Comparison of ENCODE assay signal across 22 cellular contexts in the genomic region with DNA sequence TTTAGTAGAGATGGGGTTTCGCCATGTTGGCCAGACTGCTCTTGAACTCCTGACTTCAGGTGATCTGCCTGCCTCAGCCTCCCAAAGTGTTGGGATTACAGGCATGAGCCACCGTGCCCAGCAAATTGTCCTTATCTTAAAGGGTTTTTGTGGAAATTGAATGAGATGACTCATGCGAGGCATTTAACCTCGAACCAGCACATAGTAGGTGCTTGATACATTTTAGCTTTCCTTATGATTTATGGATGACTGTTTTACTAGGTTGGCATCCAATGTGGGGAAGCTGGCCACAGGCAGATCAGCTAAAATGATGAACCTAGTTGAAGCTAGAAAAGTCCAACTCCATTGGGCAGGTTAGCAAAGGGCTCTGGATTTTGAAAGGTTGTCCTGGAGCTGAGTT. TPM values are rescaled to one million over a fixed set of nuclear protein-coding genes. Genes with fewer than 3 reads are reported as not detected.
DNase-seq lines count a peak whose midpoint lies in the region; ATAC-seq, FAIRE-seq and TF ChIP-seq lines count a peak whose summit lies in the region.
"Had no signal": no experiment of that assay in that cellular context is flagged by ENCODE, and none has a peak within 500 bp of the region (broad histone marks: within the 10 kb centered on the region; RNA-seq: fewer than 3 reads in every experiment).

No MANE protein-coding gene starts in this region.

- H2AFZ ChIP-seq in Karpas-422 (ENCODE audit: low read length) = no peak overlapping the region
- H2AFZ ChIP-seq: GM23248 had no signal

- DNase-seq in T-helper 2 cell treated with Interferon-gamma antibody and Interleukin-4, amounts not matched to agents 5 μg/mL and 100 μg/mL, for 36 hours (ENCODE audit: low spot score) = no peak
- DNase-seq in T-helper 2 cell (no peak), Karpas-422 (peak; percentile 37), urothelium cell line (ENCODE audit: low spot score) (peak; percentile 2), WTC11 (ENCODE audit: low spot score) (no peak)
- no peak for DNase-seq in activated T-helper 1 cell treated with anti-CD3 and anti-CD28 coated beads, Interleukin-12 subunit alpha, Interleukin-12 subunit beta, Interleukin-2, Interleukin-4 antibody, amounts not matched to agents 30 ng/mL and 10 ng/mL and 1 ng/mL, durations not matched to agents 14 hours and 24 hours and 36 hours (ENCODE audit: low spot score)
- DNase-seq: 8988T; CD4-positive, CD25-positive, alpha-beta regulatory T cell; CD8-positive, alpha-beta memory T cell; COR-L47; DMS 273 treated with DMSO at 0.1 percent for 48 hours; DMS53; DND-41; EL; GM23248 had no signal

- H3K27ac ChIP-seq in Karpas-422 (ENCODE audit: low read length) = no peak overlapping the region
- H3K27ac ChIP-seq: BLaER1 treated with 17β-estradiol and CSF1 and Interleukin-3, amounts not matched to agents 10 nM and 100 nM; GM23248 had no signal

- H3K4me1 ChIP-seq in Karpas-422 (ENCODE audit: low read length) = peaks cover 41% of the 10 kb centered on the region

- no peak overlapping the region for H3K9ac ChIP-seq in Karpas-422 (ENCODE audit: low read length)
- H3K9ac ChIP-seq: BLaER1 treated with 17β-estradiol and CSF1 and Interleukin-3, amounts not matched to agents 10 nM and 100 nM; GM23248 had no signal

- H3K4me1 Mint-ChIP-seq in T-helper 2 cell treated with Interferon-gamma antibody and Interleukin-4, amounts not matched to agents 5 μg/mL and 100 μg/mL, for 36 hours (ENCODE audit: low read depth) = peaks cover 28% of the 10 kb centered on the region
- H3K4me1 Mint-ChIP-seq in activated T-helper 1 cell treated with anti-CD3 and anti-CD28 coated beads, Interleukin-12 subunit alpha, Interleukin-12 subunit beta, Interleukin-2, Interleukin-4 antibody, amounts not matched to agents 30 ng/mL and 10 ng/mL and 1 ng/mL, durations not matched to agents 14 hours and 24 hours and 36 hours (ENCODE audit: low read depth) = peaks cover 32% of the 10 kb centered on the region
- peaks cover 20% of the 10 kb centered on the region for H3K4me1 Mint-ChIP-seq in WTC11

- no peak for TF ChIP-seq CTCF in WTC11 (IDR thresholded peaks at IDR 0.05)

- H3K4me3 Mint-ChIP-seq in T-helper 2 cell treated with Interferon-gamma antibody and Interleukin-4, amounts not matched to agents 5 μg/mL and 100 μg/mL, for 36 hours = peak overlapping the region; percentile 17
- peak overlapping the region; percentile 8 for H3K4me3 Mint-ChIP-seq in activated T-helper 1 cell treated with anti-CD3 and anti-CD28 coated beads, Interleukin-12 subunit alpha, Interleukin-12 subunit beta, Interleukin-2, Interleukin-4 antibody, amounts not matched to agents 30 ng/mL and 10 ng/mL and 1 ng/mL, durations not matched to agents 14 hours and 24 hours and 36 hours
- no peak overlapping the region for H3K4me3 Mint-ChIP-seq in WTC11

- H3K4me2 ChIP-seq in Karpas-422 (ENCODE audit: low read depth, low read length, poor library complexity, severe bottlenecking) = no peak overlapping the region

- CTCF ChIA-PET in WTC11 (lab: Charles Lee) = interaction anchor here (1.2 to 9.1 kb wide), 5 partner anchors 20 to 175 kb away, joined by 3 to 151 read pairs (median 7); no protein-coding TSS in a partner anchor

- H3K9me3 ChIP-seq in Karpas-422 (ENCODE audit: low read length) = no peaks in the 10 kb centered on the region
- H3K9me3 ChIP-seq: BLaER1 treated with 17β-estradiol and CSF1 and Interleukin-3, amounts not matched to agents 10 nM and 100 nM; HAP-1 had no signal

- peaks cover 33% of the 10 kb centered on the region for H3K27me3 Mint-ChIP-seq in T-helper 2 cell treated with Interferon-gamma antibody and Interleukin-4, amounts not matched to agents 5 μg/mL and 100 μg/mL, for 36 hours (ENCODE audit: low read depth)
- peaks cover 13% of the 10 kb centered on the region for H3K27me3 Mint-ChIP-seq in activated T-helper 1 cell treated with anti-CD3 and anti-CD28 coated beads, Interleukin-12 subunit alpha, Interleukin-12 subunit beta, Interleukin-2, Interleukin-4 antibody, amounts not matched to agents 30 ng/mL and 10 ng/mL and 1 ng/mL, durations not matched to agents 14 hours and 24 hours and 36 hours (ENCODE audit: insufficient read depth)
- H3K27me3 Mint-ChIP-seq in WTC11 (ENCODE audit: low read depth) = peaks cover 64% of the 10 kb centered on the region

- H3K27me3 ChIP-seq in Karpas-422 (ENCODE audit: low read length) = no peaks in the 10 kb centered on the region; the same call in 1 of the 2 replicates

- no peaks in the 10 kb centered on the region for H3K9me3 Mint-ChIP-seq in T-helper 2 cell treated with Interferon-gamma antibody and Interleukin-4, amounts not matched to agents 5 μg/mL and 100 μg/mL, for 36 hours
- no peaks in the 10 kb centered on the region for H3K9me3 Mint-ChIP-seq in activated T-helper 1 cell treated with anti-CD3 and anti-CD28 coated beads, Interleukin-12 subunit alpha, Interleukin-12 subunit beta, Interleukin-2, Interleukin-4 antibody, amounts not matched to agents 30 ng/mL and 10 ng/mL and 1 ng/mL, durations not matched to agents 14 hours and 24 hours and 36 hours
- H3K9me3 Mint-ChIP-seq in WTC11 = no peaks in the 10 kb centered on the region
- H3K9me3 Mint-ChIP-seq: CD8-positive, alpha-beta memory T cell; IgD-negative memory B cell had no signal

- ATAC-seq in GM21360 (IDR thresholded peaks at IDR 0.05; ENCODE audit: unreplicated experiment) (no peak), WTC11 (no peak)
- ATAC-seq: GM12878 had no signal

- H3K27ac Mint-ChIP-seq in T-helper 2 cell treated with Interferon-gamma antibody and Interleukin-4, amounts not matched to agents 5 μg/mL and 100 μg/mL, for 36 hours = no peak overlapping the region
- H3K27ac Mint-ChIP-seq in activated T-helper 1 cell treated with anti-CD3 and anti-CD28 coated beads, Interleukin-12 subunit alpha, Interleukin-12 subunit beta, Interleukin-2, Interleukin-4 antibody, amounts not matched to agents 30 ng/mL and 10 ng/mL and 1 ng/mL, durations not matched to agents 14 hours and 24 hours and 36 hours = no peak overlapping the region
- H3K27ac Mint-ChIP-seq in WTC11 = no peak overlapping the region

- no peaks in the 10 kb centered on the region for H3K36me3 ChIP-seq in Karpas-422 (ENCODE audit: insufficient read depth, low read length)
- H3K36me3 ChIP-seq: BLaER1 treated with 17β-estradiol and CSF1 and Interleukin-3, amounts not matched to agents 10 nM and 100 nM; HAP-1 had no signal

- H3K4me3 ChIP-seq in Karpas-422 (ENCODE audit: low read length) = no peak overlapping the region
- H3K4me3 ChIP-seq: BLaER1 treated with 17β-estradiol and CSF1 and Interleukin-3, amounts not matched to agents 10 nM and 100 nM; GM12878; GM23248; HAP-1 had no signal

- no peaks in the 10 kb centered on the region for H4K20me1 ChIP-seq in Karpas-422 (ENCODE audit: insufficient read depth, low read depth, low read length)
- H4K20me1 ChIP-seq: BLaER1 treated with 17β-estradiol and CSF1 and Interleukin-3, amounts not matched to agents 10 nM and 100 nM had no signal

- intact Hi-C loops in activated T-helper 1 cell treated with anti-CD3 and anti-CD28 coated beads, Interleukin-12 subunit alpha, Interleukin-12 subunit beta, Interleukin-2, Interleukin-4 antibody, amounts not matched to agents 30 ng/mL and 10 ng/mL and 1 ng/mL, durations not matched to agents 14 hours and 24 hours and 36 hours (cut with micrococcal nuclease) = loop anchor here (5.0 kb wide), 2 partner anchors 96 to 221 kb away; a partner anchor contains a TSS

- no peaks in the 10 kb centered on the region for H3K79me2 ChIP-seq in Karpas-422 (ENCODE audit: low read length)

- no peaks in the 10 kb centered on the region for H3K36me3 Mint-ChIP-seq in T-helper 2 cell treated with Interferon-gamma antibody and Interleukin-4, amounts not matched to agents 5 μg/mL and 100 μg/mL, for 36 hours (ENCODE audit: low read depth)
- H3K36me3 Mint-ChIP-seq in activated T-helper 1 cell treated with anti-CD3 and anti-CD28 coated beads, Interleukin-12 subunit alpha, Interleukin-12 subunit beta, Interleukin-2, Interleukin-4 antibody, amounts not matched to agents 30 ng/mL and 10 ng/mL and 1 ng/mL, durations not matched to agents 14 hours and 24 hours and 36 hours (ENCODE audit: low read depth) = peaks cover 8% of the 10 kb centered on the region
- H3K36me3 Mint-ChIP-seq in WTC11 = no peaks in the 10 kb centered on the region
- H3K36me3 Mint-ChIP-seq: CD8-positive, alpha-beta memory T cell; IgD-negative memory B cell had no signal

- POLR2A ChIA-PET in WTC11 (lab: Charles Lee) = no interaction called here

- H3K9me2 ChIP-seq in Karpas-422 (replicated peaks; ENCODE audit: insufficient read depth, low read length) = no peaks in the 10 kb centered on the region

- no peak for FAIRE-seq in urothelium cell line (lab: Jason Lieb, UNC)
- FAIRE-seq: GM12878, GM19239, HTR-8/SVneo had no signal

TF ChIP-seq in WTC11, 78 proteins besides CTCF, POLR2A, EP300 and RAD21:
- TF ChIP-seq ZNF416 (CRISPR knock-in tag; IDR thresholded peaks at IDR 0.05) = no peak
- TF ChIP-seq, protein P1, sequence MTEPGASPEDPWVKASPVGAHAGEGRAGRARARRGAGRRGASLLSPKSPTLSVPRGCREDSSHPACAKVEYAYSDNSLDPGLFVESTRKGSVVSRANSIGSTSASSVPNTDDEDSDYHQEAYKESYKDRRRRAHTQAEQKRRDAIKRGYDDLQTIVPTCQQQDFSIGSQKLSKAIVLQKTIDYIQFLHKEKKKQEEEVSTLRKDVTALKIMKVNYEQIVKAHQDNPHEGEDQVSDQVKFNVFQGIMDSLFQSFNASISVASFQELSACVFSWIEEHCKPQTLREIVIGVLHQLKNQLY (CRISPR knock-in tag; IDR thresholded peaks at IDR 0.05) = no peak

RNA-seq across cellular contexts. Expression of a gene that starts 1.4 kb away (rescaled TPM):
- 7.9 and 28.2 TPM in 2 replicates for total RNA-seq in Karpas-422 (2014; rRNA removed; shearing (Covaris generic); ENCODE audit: low replicate concordance)
- 20.4 and 22.3 TPM in 2 replicates for total RNA-seq in activated T-helper 1 cell treated with anti-CD3 and anti-CD28 coated beads, Interleukin-12 subunit alpha, Interleukin-12 subunit beta, Interleukin-2, Interleukin-4 antibody, amounts not matched to agents 30 ng/mL and 10 ng/mL and 1 ng/mL, durations not matched to agents 14 hours and 24 hours and 36 hours
- 4.2 to 5.5 TPM (median 4.7 TPM) in 3 replicates for total RNA-seq in WTC11 (2021)

RNA-seq across cellular contexts. Expression of a gene that starts 55.1 kb away (rescaled TPM):
- 33.6 and 37.5 TPM in 2 replicates for total RNA-seq in Karpas-422 (2014; rRNA removed; shearing (Covaris generic); ENCODE audit: low replicate concordance)
- total RNA-seq in activated T-helper 1 cell treated with anti-CD3 and anti-CD28 coated beads, Interleukin-12 subunit alpha, Interleukin-12 subunit beta, Interleukin-2, Interleukin-4 antibody, amounts not matched to agents 30 ng/mL and 10 ng/mL and 1 ng/mL, durations not matched to agents 14 hours and 24 hours and 36 hours = 196 and 201 TPM in 2 replicates
- 4.9 to 5.7 TPM (median 5.7 TPM) in 3 replicates for total RNA-seq in WTC11 (2021)

Comparison
In these comparisons a context has a peak if more than half of its experiments do, and no peak if none do; other contexts are left out.
1. DNase-seq: peak in Karpas-422 (single experiment) and urothelium cell line (single experiment); none in T-helper 2 cell treated with Interferon-gamma antibody and Interleukin-4, amounts not matched to agents 5 μg/mL and 100 μg/mL, for 36 hours (single experiment), T-helper 2 cell (0 of 5), activated T-helper 1 cell treated with anti-CD3 and anti-CD28 coated beads, Interleukin-12 subunit alpha, Interleukin-12 subunit beta, Interleukin-2, Interleukin-4 antibody, amounts not matched to agents 30 ng/mL and 10 ng/mL and 1 ng/mL, durations not matched to agents 14 hours and 24 hours and 36 hours (single experiment) and WTC11 (single experiment).